In genomic region chr6:85092224-85092623, GRCh38 we compare ENCODE assay signal across 26 cellular contexts.
"Had no signal": no experiment of that assay in that cellular context is flagged by ENCODE, and none has a peak within 500 bp of the region (broad histone marks: within the 10 kb centered on the region; RNA-seq: fewer than 3 reads in every experiment).

No MANE protein-coding gene starts in this region.

- H3K27me3 ChIP-seq: colonic mucosa, gastrocnemius medialis, neural progenitor cell, right lobe of liver, stomach, thyroid gland, vagina had no signal

- H3K9ac ChIP-seq: neural progenitor cell, parathyroid adenoma had no signal

- H2AFZ ChIP-seq: neural progenitor cell, parathyroid adenoma had no signal

- H3K27ac ChIP-seq: colonic mucosa, epithelial cell of prostate, gastrocnemius medialis, lower lobe of right lung, neural progenitor cell, parathyroid adenoma, right lobe of liver, stomach, thyroid gland, vagina had no signal

- H3K4me3 ChIP-seq: colonic mucosa, gastrocnemius medialis, lower lobe of right lung, neural progenitor cell, right lobe of liver, smooth muscle cell, stomach, thyroid gland, vagina had no signal

- H3K36me3 ChIP-seq: colonic mucosa, gastrocnemius medialis, lower lobe of right lung, neural progenitor cell, right lobe of liver, stomach, thyroid gland, vagina had no signal

- H3K79me2 ChIP-seq: parathyroid adenoma had no signal

- H3K9me3 ChIP-seq: colonic mucosa, gastrocnemius medialis, lower lobe of right lung, right lobe of liver, thyroid gland, vagina had no signal

- H3K4me1 ChIP-seq: colonic mucosa, gastrocnemius medialis, lower lobe of right lung, neural progenitor cell, parathyroid adenoma, right lobe of liver, stomach, thyroid gland, vagina had no signal

- DNase-seq: colonic mucosa; effector CD8-positive, alpha-beta T cell; endodermal cell; gastrocnemius medialis; head of caudate nucleus; hippocampal formation; immature natural killer cell; islet precursor cell; kidney glomerular epithelial cell; left colon; left ventricle myocardium superior; lower lobe of right lung; naive thymus-derived CD4-positive, alpha-beta T cell; right lobe of liver; stimulated activated CD4-positive, alpha-beta T cell treated with anti-CD3 and anti-CD28 coated beads, Interleukin-12 subunit alpha, Interleukin-12 subunit beta, amount 100 ng/mL, for 4 hours; stimulated activated CD4-positive, alpha-beta T cell treated with anti-CD3 and anti-CD28 coated beads, Interleukin-1b, Interleukin-23, amount 100 ng/mL, for 48 hours; stimulated activated CD4-positive, alpha-beta T cell treated with anti-CD3 and anti-CD28 coated beads, Interleukin-4, amount 100 ng/mL, for 24 hours; stimulated activated naive CD4-positive, alpha-beta T cell treated with Interleukin-2 at 50 U/mL for 16 hours; stomach; thyroid gland; trophoblast cell had no signal

- H3K4me2 ChIP-seq: neural progenitor cell, smooth muscle cell had no signal
